8 cellular contexts compared by ENCODE assay signal in genomic region chr3:46943237-46944187, GRCh38. TPM values are rescaled to one million over a fixed set of nuclear protein-coding genes. Genes with fewer than 3 reads are reported as not detected.
A peak's percentile ranks its signal among the peaks of the same experiment; 100 is the strongest.
DNase-seq lines count a peak whose midpoint lies in the region; ATAC-seq and TF ChIP-seq lines count a peak whose summit lies in the region.

No MANE protein-coding gene starts in this region.

- peaks cover 94% of the 10 kb centered on the region for H3K4me1 ChIP-seq in left ventricle myocardium inferior
- peaks cover 71 to 73% of the 10 kb centered on the region in 2 donors for H3K4me1 ChIP-seq in gastrocnemius medialis
- no peaks in the 10 kb centered on the region for H3K4me1 ChIP-seq in HAP-1

- DNase-seq in SW480 (ENCODE audit: low spot score) (peak; percentile 75), left ventricle myocardium inferior (no peak), gastrocnemius medialis (peak in 1 of 2 donors; percentile 56), HAP-1 (ENCODE audit: low spot score in 2 of 2) (no peak), NCI-H1694 (lab: John Stamatoyannopoulos, UW) (no peak)

- H3K36me3 ChIP-seq in left ventricle myocardium inferior, result peaks cover 19% of the 10 kb centered on the region
- peaks cover 0 to 10% of the 10 kb centered on the region in 2 donors for H3K36me3 ChIP-seq in gastrocnemius medialis
- peaks cover 49% of the 10 kb centered on the region for H3K36me3 ChIP-seq in HAP-1 (replicated peaks)

- H3K27me3 ChIP-seq in left ventricle myocardium inferior (ENCODE audit: low read depth) (no peaks in the 10 kb centered on the region), gastrocnemius medialis (no peaks in the 10 kb centered on the region), HAP-1 (ENCODE audit: low read depth) (no peaks in the 10 kb centered on the region)

- TF ChIP-seq CTCF in left ventricle myocardium inferior (IDR thresholded peaks at IDR 0.05; ENCODE audit: borderline replicate concordance) (no peak), gastrocnemius medialis (IDR thresholded peaks at IDR 0.05 in 4 of 5, conservative IDR thresholded peaks at IDR 0.05 in 1 of 5) (no peak)

- intact Hi-C loops in left ventricle myocardium inferior (cut with micrococcal nuclease) (no loop called here), gastrocnemius medialis (cut with DNase I; ENCODE audit: low total_unique reads) (no loop called here)

- peak overlapping the region; percentile 7 for H3K4me3 ChIP-seq in left ventricle myocardium inferior
- H3K4me3 ChIP-seq in gastrocnemius medialis, result no peak overlapping the region
- H3K4me3 ChIP-seq in HAP-1, result no peak overlapping the region

- in situ Hi-C loops in GM18951 (cut with MboI; ENCODE audit: low sequenced_read_pairs, unreplicated experiment) (no loop called here), gastrocnemius medialis (cut with MboI; ENCODE audit: low sequenced_read_pairs in 4 of 4) (no loop called here), HAP-1 (cut with MboI; ENCODE audit: low sequenced_read_pairs) (no loop called here)

- H3K27ac ChIP-seq in left ventricle myocardium inferior (replicated peaks) (peak overlapping the region; percentile 81), gastrocnemius medialis (peak overlapping the region; percentile 69 to 89 (median 86))

- H3K9me3 ChIP-seq in left ventricle myocardium inferior (replicated peaks) (no peaks in the 10 kb centered on the region), gastrocnemius medialis (no peaks in the 10 kb centered on the region), HAP-1 (no peaks in the 10 kb centered on the region)

- TF ChIP-seq POLR2A in GM18951 (IDR thresholded peaks at IDR 0.05; ENCODE audit: extremely low read depth, insufficient read depth, insufficient read length), result peak; percentile 9
- no peak for TF ChIP-seq POLR2A in gastrocnemius medialis (IDR thresholded peaks at IDR 0.05)

- ATAC-seq in gastrocnemius medialis (no peak), HG03469 (IDR thresholded peaks at IDR 0.05; ENCODE audit: unreplicated experiment) (no peak), GM21423 (IDR thresholded peaks at IDR 0.05; ENCODE audit: unreplicated experiment) (no peak)

RNA-seq across cellular contexts. Expression of gene CCDC12, which starts 33.0 kb away (rescaled TPM):
- 31.0 TPM for total RNA-seq in left ventricle myocardium inferior
- total RNA-seq in gastrocnemius medialis, result 10 to 100 TPM; 24.6 to 32.0 (median 29.0) TPM

RNA-seq across cellular contexts. Expression of gene NBEAL2, which starts 36.0 kb away (rescaled TPM):
- total RNA-seq in left ventricle myocardium inferior (12.6 TPM), gastrocnemius medialis (1 to 10 TPM; 4.1 to 8.7 (median 7.5) TPM)
